In genomic region chr11:60195923-60196368, GRCh38 we compare ENCODE assay signal across 15 cellular contexts. TPM values are rescaled to one million over a fixed set of nuclear protein-coding genes. Genes with fewer than 3 reads are reported as not detected.
A peak's percentile ranks its signal among the peaks of the same experiment; 100 is the strongest.
DNase-seq lines count a peak whose midpoint lies in the region; ATAC-seq and TF ChIP-seq lines count a peak whose summit lies in the region.
"Had no signal": no experiment of that assay in that cellular context is flagged by ENCODE, and none has a peak within 500 bp of the region (broad histone marks: within the 10 kb centered on the region; RNA-seq: fewer than 3 reads in every experiment).

No MANE protein-coding gene starts in this region.

- TF ChIP-seq CTCF in left ventricle myocardium inferior (IDR thresholded peaks at IDR 0.05; ENCODE audit: borderline replicate concordance) (no peak), upper lobe of right lung (IDR thresholded peaks at IDR 0.05) (no peak)

- H3K36me3 Mint-ChIP-seq in dendritic cell treated with granulocyte-macrophage colony-stimulating factor and Interleukin-4, amounts not matched to agents 40 ng/mL and 50 ng/mL, for 4 days (ENCODE audit: low read depth) = peaks cover 34% of the 10 kb centered on the region
- H3K36me3 Mint-ChIP-seq in activated T-cell treated with anti-CD3 and anti-CD28 coated beads, Interleukin-2, amount 50 U/mL, for 24 hours (ENCODE audit: low read depth) = no peaks in the 10 kb centered on the region

- H3K4me3 Mint-ChIP-seq in dendritic cell treated with granulocyte-macrophage colony-stimulating factor and Interleukin-4, amounts not matched to agents 40 ng/mL and 50 ng/mL, for 4 days = peak overlapping the region; percentile 45
- H3K4me3 Mint-ChIP-seq in activated T-cell treated with anti-CD3 and anti-CD28 coated beads, Interleukin-2, amount 50 U/mL, for 24 hours = no peak overlapping the region

- peak overlapping the region; percentile 91 for H3K27ac Mint-ChIP-seq in dendritic cell treated with granulocyte-macrophage colony-stimulating factor and Interleukin-4, amounts not matched to agents 40 ng/mL and 50 ng/mL, for 4 days
- no peak overlapping the region for H3K27ac Mint-ChIP-seq in activated T-cell treated with anti-CD3 and anti-CD28 coated beads, Interleukin-2, amount 50 U/mL, for 24 hours

- intact Hi-C loops in left ventricle myocardium inferior (cut with micrococcal nuclease) (no loop called here), Right ventricle myocardium superior (cut with DNase I) (loop anchor here (10.0 kb wide), 2 partner anchors 81 to 371 kb away; no protein-coding TSS in a partner anchor), upper lobe of right lung (cut with DNase I) (no loop called here)
- intact Hi-C loops in dendritic cell treated with granulocyte-macrophage colony-stimulating factor and Interleukin-4, amounts not matched to agents 40 ng/mL and 50 ng/mL, for 4 days (cut with micrococcal nuclease) = loop anchor here (5.0 kb wide), 1 partner anchor 46 kb away; the partner anchor contains the start of gene MS4A4E

- peaks cover 25% of the 10 kb centered on the region for H3K9me3 Mint-ChIP-seq in dendritic cell treated with granulocyte-macrophage colony-stimulating factor and Interleukin-4, amounts not matched to agents 40 ng/mL and 50 ng/mL, for 4 days
- peaks cover 2% of the 10 kb centered on the region for H3K9me3 Mint-ChIP-seq in activated T-cell treated with anti-CD3 and anti-CD28 coated beads, Interleukin-2, amount 50 U/mL, for 24 hours

- H3K9me3 ChIP-seq in left ventricle myocardium inferior (replicated peaks) = no peaks in the 10 kb centered on the region
- no peaks in the 10 kb centered on the region for H3K9me3 ChIP-seq in upper lobe of right lung

- H3K27me3 Mint-ChIP-seq in dendritic cell treated with granulocyte-macrophage colony-stimulating factor and Interleukin-4, amounts not matched to agents 40 ng/mL and 50 ng/mL, for 4 days = no peaks in the 10 kb centered on the region
- peaks cover 36% of the 10 kb centered on the region for H3K27me3 Mint-ChIP-seq in activated T-cell treated with anti-CD3 and anti-CD28 coated beads, Interleukin-2, amount 50 U/mL, for 24 hours

- H3K4me1 ChIP-seq in left ventricle myocardium inferior = peaks cover 4% of the 10 kb centered on the region
- H3K4me1 ChIP-seq in upper lobe of right lung = no peaks in the 10 kb centered on the region

- H3K4me3 ChIP-seq in left ventricle myocardium inferior = no peak overlapping the region
- no peak overlapping the region for H3K4me3 ChIP-seq in upper lobe of right lung

- H3K4me1 Mint-ChIP-seq in dendritic cell treated with granulocyte-macrophage colony-stimulating factor and Interleukin-4, amounts not matched to agents 40 ng/mL and 50 ng/mL, for 4 days (ENCODE audit: low read depth) = peaks cover 57% of the 10 kb centered on the region
- H3K4me1 Mint-ChIP-seq in activated T-cell treated with anti-CD3 and anti-CD28 coated beads, Interleukin-2, amount 50 U/mL, for 24 hours (ENCODE audit: low read depth) = peaks cover 13% of the 10 kb centered on the region

- DNase-seq in left ventricle myocardium inferior = no peak
- no peak for DNase-seq in Right ventricle myocardium superior
- no peak for DNase-seq in upper lobe of right lung
- no peak for DNase-seq in cerebellar cortex (ENCODE audit: low spot score)
- no peak for DNase-seq in NCI-H526 treated with DMSO at 0.1 percent for 48 hours (lab: John Stamatoyannopoulos, UW)
- DNase-seq in activated T-cell treated with anti-CD3 and anti-CD28 coated beads, Interleukin-2, amount 50 U/mL, for 24 hours = no peak
- DNase-seq: anterior cingulate cortex, hippocampal formation, Kasumi-1, midbrain, NCI-H510A, right cardiac atrium, SW 1271 had no signal

- no peaks in the 10 kb centered on the region for H3K36me3 ChIP-seq in left ventricle myocardium inferior
- H3K36me3 ChIP-seq in upper lobe of right lung = no peaks in the 10 kb centered on the region

- H3K27ac ChIP-seq in left ventricle myocardium inferior (replicated peaks) (peak overlapping the region; percentile 47), upper lobe of right lung (peak overlapping the region; percentile 49)

- ATAC-seq in Right ventricle myocardium superior (ENCODE audit: poor library complexity) (no peak), HG03095 (IDR thresholded peaks at IDR 0.05; ENCODE audit: unreplicated experiment) (peak; percentile 64), upper lobe of right lung (no peak)
- ATAC-seq: right cardiac atrium had no signal

- H3K27me3 ChIP-seq in left ventricle myocardium inferior (ENCODE audit: low read depth) (no peaks in the 10 kb centered on the region), upper lobe of right lung (no peaks in the 10 kb centered on the region)

RNA-seq across cellular contexts. Expression of gene MS4A6A, which starts 13.1 kb away (rescaled TPM):
- total RNA-seq in left ventricle myocardium inferior = 42.1 TPM
- total RNA-seq in Right ventricle myocardium superior = 49.6 TPM
- 112 TPM for total RNA-seq in upper lobe of right lung

RNA-seq across cellular contexts. Expression of gene MS4A4E, which starts 47.0 kb away (rescaled TPM):
- total RNA-seq in left ventricle myocardium inferior (0.93 TPM), Right ventricle myocardium superior (1.1 TPM), upper lobe of right lung (3.0 TPM)

Comparison
In these comparisons a context has a peak if more than half of its experiments do, and no peak if none do; other contexts are left out.
1. intact Hi-C loops: an anchor here in Right ventricle myocardium superior (10.0 kb wide) and dendritic cell treated with granulocyte-macrophage colony-stimulating factor and Interleukin-4, amounts not matched to agents 40 ng/mL and 50 ng/mL, for 4 days (5.0 kb wide); none called in left ventricle myocardium inferior and upper lobe of right lung.